1 cellular context compared by ENCODE assay signal in the genomic region with DNA sequence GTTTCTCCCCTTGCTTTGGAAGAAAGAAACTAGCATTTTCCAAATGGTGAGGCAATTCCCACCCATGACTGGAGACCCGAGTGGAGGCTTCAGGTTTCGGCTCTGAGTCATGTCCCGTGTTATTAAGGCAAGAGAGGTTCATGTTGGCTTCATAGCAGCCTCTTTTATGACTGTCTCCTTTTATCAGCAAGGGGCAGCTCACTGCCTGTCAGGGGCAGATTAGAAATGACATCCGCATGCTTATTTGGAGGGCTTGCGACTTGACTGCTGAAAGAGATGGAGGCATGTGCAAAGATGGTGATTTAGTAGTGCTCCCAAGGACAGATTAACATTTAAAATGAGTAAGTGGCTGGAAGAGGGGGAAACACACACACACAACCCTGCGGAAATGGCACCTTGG.
TF ChIP-seq lines count a peak whose summit lies in the region.

No MANE protein-coding gene starts in this region.

TF ChIP-seq in K562, 482 proteins besides CTCF, POLR2A, EP300 and RAD21 (continued from another document and continues in another):
- TF ChIP-seq, protein P1, sequence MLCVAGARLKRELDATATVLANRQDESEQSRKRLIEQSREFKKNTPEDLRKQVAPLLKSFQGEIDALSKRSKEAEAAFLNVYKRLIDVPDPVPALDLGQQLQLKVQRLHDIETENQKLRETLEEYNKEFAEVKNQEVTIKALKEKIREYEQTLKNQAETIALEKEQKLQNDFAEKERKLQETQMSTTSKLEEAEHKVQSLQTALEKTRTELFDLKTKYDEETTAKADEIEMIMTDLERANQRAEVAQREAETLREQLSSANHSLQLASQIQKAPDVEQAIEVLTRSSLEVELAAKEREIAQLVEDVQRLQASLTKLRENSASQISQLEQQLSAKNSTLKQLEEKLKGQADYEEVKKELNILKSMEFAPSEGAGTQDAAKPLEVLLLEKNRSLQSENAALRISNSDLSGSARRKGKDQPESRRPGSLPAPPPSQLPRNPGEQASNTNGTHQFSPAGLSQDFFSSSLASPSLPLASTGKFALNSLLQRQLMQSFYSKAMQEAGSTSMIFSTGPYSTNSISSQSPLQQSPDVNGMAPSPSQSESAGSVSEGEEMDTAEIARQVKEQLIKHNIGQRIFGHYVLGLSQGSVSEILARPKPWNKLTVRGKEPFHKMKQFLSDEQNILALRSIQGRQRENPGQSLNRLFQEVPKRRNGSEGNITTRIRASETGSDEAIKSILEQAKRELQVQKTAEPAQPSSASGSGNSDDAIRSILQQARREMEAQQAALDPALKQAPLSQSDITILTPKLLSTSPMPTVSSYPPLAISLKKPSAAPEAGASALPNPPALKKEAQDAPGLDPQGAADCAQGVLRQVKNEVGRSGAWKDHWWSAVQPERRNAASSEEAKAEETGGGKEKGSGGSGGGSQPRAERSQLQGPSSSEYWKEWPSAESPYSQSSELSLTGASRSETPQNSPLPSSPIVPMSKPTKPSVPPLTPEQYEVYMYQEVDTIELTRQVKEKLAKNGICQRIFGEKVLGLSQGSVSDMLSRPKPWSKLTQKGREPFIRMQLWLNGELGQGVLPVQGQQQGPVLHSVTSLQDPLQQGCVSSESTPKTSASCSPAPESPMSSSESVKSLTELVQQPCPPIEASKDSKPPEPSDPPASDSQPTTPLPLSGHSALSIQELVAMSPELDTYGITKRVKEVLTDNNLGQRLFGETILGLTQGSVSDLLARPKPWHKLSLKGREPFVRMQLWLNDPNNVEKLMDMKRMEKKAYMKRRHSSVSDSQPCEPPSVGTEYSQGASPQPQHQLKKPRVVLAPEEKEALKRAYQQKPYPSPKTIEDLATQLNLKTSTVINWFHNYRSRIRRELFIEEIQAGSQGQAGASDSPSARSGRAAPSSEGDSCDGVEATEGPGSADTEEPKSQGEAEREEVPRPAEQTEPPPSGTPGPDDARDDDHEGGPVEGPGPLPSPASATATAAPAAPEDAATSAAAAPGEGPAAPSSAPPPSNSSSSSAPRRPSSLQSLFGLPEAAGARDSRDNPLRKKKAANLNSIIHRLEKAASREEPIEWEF (CRISPR knock-in tag; IDR thresholded peaks at IDR 0.05): peak; percentile 60; the same call in 1 of the 2 replicates
- TF ChIP-seq ZNF197 (CRISPR knock-in tag; IDR thresholded peaks at IDR 0.05; ENCODE audit: low read depth) (no peak; the same call in 1 of the 2 replicates), PTBP1 (IDR thresholded peaks at IDR 0.05; ENCODE audit: low read depth, low read length) (no peak), TRIM28 (IDR thresholded peaks at IDR 0.05) (peak; percentile 83), ARID2 (IDR thresholded peaks at IDR 0.05) (no peak), ZNF324 (CRISPR knock-in tag; IDR thresholded peaks at IDR 0.05) (no peak), BRD9 (IDR thresholded peaks at IDR 0.05; ENCODE audit: low read depth, partially characterized antibody) (peak; percentile 38), RUNX1 (IDR thresholded peaks at IDR 0.05; ENCODE audit: low read depth) (0 out of 2 replicates have a peak, but pooled peaks have one; percentile 48), FOXA3 (CRISPR knock-in tag; conservative IDR thresholded peaks at IDR 0.05 in 1 of 2, IDR thresholded peaks at IDR 0.05 in 1 of 2) (0 out of 4 replicates have a peak, but pooled peaks of 1 of the 2 experiments have one; percentile 18), NFE2 (IDR thresholded peaks at IDR 0.05; ENCODE audit: low read depth) (peak; percentile 63), CTBP1 (IDR thresholded peaks at IDR 0.05; ENCODE audit: borderline replicate concordance) (peak; percentile 90), SMAD1 (IDR thresholded peaks at IDR 0.05; ENCODE audit: low read depth, low read length, partially characterized antibody) (peak; percentile 90), CBFA2T2 (conservative IDR thresholded peaks at IDR 0.05) (peak; percentile 98), CHD4 (IDR thresholded peaks at IDR 0.05; ENCODE audit: insufficient read depth, insufficient replicate concordance, low read depth, low read length, poor library complexity, severe bottlenecking) (no peak), SMC3 (conservative IDR thresholded peaks at IDR 0.05; ENCODE audit: insufficient read depth, low read depth, low read length) (no peak), ADNP (tag; IDR thresholded peaks at IDR 0.05) (peak; percentile 73; the same call in 1 of the 2 replicates), ZNF274 (IDR thresholded peaks at IDR 0.05; ENCODE audit: borderline replicate concordance, low read depth, low read length) (peak; percentile 58; the same call in 1 of the 2 replicates), MTA3 (IDR thresholded peaks at IDR 0.05; ENCODE audit: borderline replicate concordance) (peak; percentile 88), BRD4 (IDR thresholded peaks at IDR 0.05) (no peak), SRF (CRISPR knock-in tag; IDR thresholded peaks at IDR 0.05) (peak in 1 of 2 experiments; percentile 50; a peak in 1 of 4 replicates), ZEB2 (IDR thresholded peaks at IDR 0.05) (peak; percentile 51; the same call in 1 of the 2 replicates), TBP (optimal IDR thresholded peaks at IDR 0.05; ENCODE audit: low read depth, low read length) (peak; percentile 18), MEF2A (IDR thresholded peaks at IDR 0.05; ENCODE audit: control insufficient read depth, low read depth, low read length) (peak; percentile 60; the same call in 1 of the 2 replicates), DACH1 (IDR thresholded peaks at IDR 0.05; ENCODE audit: partially characterized antibody) (peak; percentile 64), POLR2AphosphoS5 (IDR thresholded peaks at IDR 0.05; ENCODE audit: control insufficient read depth, insufficient read depth, low read depth, low read length) (peak; percentile 99), NCOR1 (IDR thresholded peaks at IDR 0.05) (peak; percentile 98), ZBED1 (IDR thresholded peaks at IDR 0.05) (peak; percentile 78; the same call in 1 of the 2 replicates), MAFG (tag; conservative IDR thresholded peaks at IDR 0.05) (peak; percentile 21; the same call in 1 of the 2 replicates), YY1 (IDR thresholded peaks at IDR 0.05; ENCODE audit: borderline replicate concordance in 1 of 3, control insufficient read depth in 1 of 3, extremely low read depth in 1 of 3, insufficient read depth in 3 of 3, insufficient read length in 1 of 3, insufficient replicate concordance in 2 of 3, low read depth in 1 of 3, low read length in 2 of 3) (peak in 1 of 3 experiments; percentile 40), BCOR (IDR thresholded peaks at IDR 0.05) (peak; percentile 83), SMARCA4 (IDR thresholded peaks at IDR 0.05) (peak; percentile 99), HLTF (IDR thresholded peaks at IDR 0.05) (peak; percentile 53; the same call in 1 of the 2 replicates), HDAC3 (IDR thresholded peaks at IDR 0.05; ENCODE audit: borderline replicate concordance, partially characterized antibody) (peak; percentile 92), ZBTB7A (IDR thresholded peaks at IDR 0.05; ENCODE audit: borderline replicate concordance, control insufficient read depth, low read depth, low read length) (peak; percentile 60), TRIM24 (IDR thresholded peaks at IDR 0.05) (peak; percentile 96 to 97), IFI16 (CRISPR knock-in tag; IDR thresholded peaks at IDR 0.05) (no peak), NCOA1 (IDR thresholded peaks at IDR 0.05; ENCODE audit: low read depth) (peak; percentile 83; the same call in 1 of the 2 replicates)
- TF ChIP-seq, protein P2, sequence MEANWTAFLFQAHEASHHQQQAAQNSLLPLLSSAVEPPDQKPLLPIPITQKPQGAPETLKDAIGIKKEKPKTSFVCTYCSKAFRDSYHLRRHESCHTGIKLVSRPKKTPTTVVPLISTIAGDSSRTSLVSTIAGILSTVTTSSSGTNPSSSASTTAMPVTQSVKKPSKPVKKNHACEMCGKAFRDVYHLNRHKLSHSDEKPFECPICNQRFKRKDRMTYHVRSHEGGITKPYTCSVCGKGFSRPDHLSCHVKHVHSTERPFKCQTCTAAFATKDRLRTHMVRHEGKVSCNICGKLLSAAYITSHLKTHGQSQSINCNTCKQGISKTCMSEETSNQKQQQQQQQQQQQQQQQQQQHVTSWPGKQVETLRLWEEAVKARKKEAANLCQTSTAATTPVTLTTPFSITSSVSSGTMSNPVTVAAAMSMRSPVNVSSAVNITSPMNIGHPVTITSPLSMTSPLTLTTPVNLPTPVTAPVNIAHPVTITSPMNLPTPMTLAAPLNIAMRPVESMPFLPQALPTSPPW (CRISPR knock-in tag; IDR thresholded peaks at IDR 0.05): peak; percentile 58
- TF ChIP-seq, protein P3, sequence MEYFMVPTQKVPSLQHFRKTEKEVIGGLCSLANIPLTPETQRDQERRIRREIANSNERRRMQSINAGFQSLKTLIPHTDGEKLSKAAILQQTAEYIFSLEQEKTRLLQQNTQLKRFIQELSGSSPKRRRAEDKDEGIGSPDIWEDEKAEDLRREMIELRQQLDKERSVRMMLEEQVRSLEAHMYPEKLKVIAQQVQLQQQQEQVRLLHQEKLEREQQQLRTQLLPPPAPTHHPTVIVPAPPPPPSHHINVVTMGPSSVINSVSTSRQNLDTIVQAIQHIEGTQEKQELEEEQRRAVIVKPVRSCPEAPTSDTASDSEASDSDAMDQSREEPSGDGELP (CRISPR knock-in tag; IDR thresholded peaks at IDR 0.05; ENCODE audit: borderline replicate concordance): no peak
- TF ChIP-seq, protein P4, sequence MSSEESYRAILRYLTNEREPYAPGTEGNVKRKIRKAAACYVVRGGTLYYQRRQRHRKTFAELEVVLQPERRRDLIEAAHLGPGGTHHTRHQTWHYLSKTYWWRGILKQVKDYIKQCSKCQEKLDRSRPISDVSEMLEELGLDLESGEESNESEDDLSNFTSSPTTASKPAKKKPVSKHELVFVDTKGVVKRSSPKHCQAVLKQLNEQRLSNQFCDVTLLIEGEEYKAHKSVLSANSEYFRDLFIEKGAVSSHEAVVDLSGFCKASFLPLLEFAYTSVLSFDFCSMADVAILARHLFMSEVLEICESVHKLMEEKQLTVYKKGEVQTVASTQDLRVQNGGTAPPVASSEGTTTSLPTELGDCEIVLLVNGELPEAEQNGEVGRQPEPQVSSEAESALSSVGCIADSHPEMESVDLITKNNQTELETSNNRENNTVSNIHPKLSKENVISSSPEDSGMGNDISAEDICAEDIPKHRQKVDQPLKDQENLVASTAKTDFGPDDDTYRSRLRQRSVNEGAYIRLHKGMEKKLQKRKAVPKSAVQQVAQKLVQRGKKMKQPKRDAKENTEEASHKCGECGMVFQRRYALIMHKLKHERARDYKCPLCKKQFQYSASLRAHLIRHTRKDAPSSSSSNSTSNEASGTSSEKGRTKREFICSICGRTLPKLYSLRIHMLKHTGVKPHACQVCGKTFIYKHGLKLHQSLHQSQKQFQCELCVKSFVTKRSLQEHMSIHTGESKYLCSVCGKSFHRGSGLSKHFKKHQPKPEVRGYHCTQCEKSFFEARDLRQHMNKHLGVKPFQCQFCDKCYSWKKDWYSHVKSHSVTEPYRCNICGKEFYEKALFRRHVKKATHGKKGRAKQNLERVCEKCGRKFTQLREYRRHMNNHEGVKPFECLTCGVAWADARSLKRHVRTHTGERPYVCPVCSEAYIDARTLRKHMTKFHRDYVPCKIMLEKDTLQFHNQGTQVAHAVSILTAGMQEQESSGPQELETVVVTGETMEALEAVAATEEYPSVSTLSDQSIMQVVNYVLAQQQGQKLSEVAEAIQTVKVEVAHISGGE (CRISPR knock-in tag; IDR thresholded peaks at IDR 0.05): peak in 1 of 3 experiments; percentile 67; a peak in 2 of 6 replicates
- TF ChIP-seq, protein P5, sequence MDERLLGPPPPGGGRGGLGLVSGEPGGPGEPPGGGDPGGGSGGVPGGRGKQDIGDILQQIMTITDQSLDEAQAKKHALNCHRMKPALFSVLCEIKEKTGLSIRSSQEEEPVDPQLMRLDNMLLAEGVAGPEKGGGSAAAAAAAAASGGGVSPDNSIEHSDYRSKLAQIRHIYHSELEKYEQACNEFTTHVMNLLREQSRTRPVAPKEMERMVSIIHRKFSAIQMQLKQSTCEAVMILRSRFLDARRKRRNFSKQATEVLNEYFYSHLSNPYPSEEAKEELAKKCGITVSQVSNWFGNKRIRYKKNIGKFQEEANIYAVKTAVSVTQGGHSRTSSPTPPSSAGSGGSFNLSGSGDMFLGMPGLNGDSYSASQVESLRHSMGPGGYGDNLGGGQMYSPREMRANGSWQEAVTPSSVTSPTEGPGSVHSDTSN (CRISPR knock-in tag; IDR thresholded peaks at IDR 0.05; ENCODE audit: low read depth): no peak
- TF ChIP-seq, protein P5 (tag; conservative IDR thresholded peaks at IDR 0.05; ENCODE audit: low read depth): peak; percentile 93
- TF ChIP-seq, protein P6, sequence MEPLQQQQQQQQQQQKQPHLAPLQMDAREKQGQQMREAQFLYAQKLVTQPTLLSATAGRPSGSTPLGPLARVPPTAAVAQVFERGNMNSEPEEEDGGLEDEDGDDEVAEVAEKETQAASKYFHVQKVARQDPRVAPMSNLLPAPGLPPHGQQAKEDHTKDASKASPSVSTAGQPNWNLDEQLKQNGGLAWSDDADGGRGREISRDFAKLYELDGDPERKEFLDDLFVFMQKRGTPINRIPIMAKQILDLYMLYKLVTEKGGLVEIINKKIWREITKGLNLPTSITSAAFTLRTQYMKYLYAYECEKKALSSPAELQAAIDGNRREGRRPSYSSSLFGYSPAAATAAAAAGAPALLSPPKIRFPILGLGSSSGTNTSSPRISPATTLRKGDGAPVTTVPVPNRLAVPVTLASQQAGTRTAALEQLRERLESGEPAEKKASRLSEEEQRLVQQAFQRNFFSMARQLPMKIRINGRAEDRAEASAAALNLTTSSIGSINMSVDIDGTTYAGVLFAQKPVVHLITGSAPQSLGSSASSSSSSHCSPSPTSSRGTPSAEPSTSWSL (CRISPR knock-in tag; IDR thresholded peaks at IDR 0.05; ENCODE audit: borderline replicate concordance): no peak
